ENCODE assay signal across 8 cellular contexts in the genomic region with DNA sequence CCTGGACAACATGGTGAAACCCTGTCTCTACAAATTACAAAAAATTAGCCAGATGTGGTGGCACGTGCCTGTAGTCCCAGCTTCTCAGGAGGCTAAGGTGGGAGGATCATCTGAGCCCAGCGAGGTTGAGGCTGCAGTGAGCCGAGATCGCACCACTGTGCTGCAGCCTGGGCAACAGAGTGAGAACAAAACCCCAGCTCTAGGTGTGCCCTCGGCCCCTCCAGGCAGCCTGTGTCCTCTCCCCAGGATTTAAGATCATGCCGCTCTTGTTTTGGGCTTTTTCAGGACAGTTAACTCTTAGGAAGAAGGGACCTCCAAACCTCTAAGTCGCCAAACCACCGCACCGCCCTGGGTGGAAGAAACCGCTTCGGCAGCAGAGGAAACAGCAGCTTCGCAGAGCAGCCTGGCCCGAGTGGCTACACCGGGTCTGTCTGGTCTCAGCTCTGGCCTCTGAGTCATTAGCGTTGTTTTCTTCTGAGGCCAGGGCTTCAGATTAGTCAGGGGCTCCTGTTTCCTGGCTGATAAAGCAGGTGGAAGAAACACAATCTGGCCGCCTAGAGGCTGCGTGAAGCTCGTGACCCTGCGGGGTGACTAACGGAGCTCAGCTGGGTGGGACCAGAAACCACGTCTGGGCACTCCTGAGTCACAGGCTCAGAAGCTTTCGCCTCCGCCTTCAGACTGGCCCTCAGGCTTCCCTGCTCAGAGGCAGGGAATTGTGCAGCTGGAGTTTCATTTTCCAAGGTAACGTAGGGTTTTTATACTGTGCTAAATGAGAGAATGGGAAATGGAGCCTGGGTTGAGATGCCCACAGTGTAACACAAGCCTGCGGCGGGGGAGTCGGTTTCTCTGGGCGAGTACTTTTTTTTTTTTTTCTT. TPM values are rescaled to one million over a fixed set of nuclear protein-coding genes. Genes with fewer than 3 reads are reported as not detected.
DNase-seq lines count a peak whose midpoint lies in the region; ATAC-seq and TF ChIP-seq lines count a peak whose summit lies in the region.

No MANE protein-coding gene starts in this region.

- in situ Hi-C loops in gastrocnemius medialis (cut with MboI; ENCODE audit: low sequenced_read_pairs in 4 of 4): no loop called here

- H3K9me3 Mint-ChIP-seq in CD4-positive, CD25-positive, alpha-beta regulatory T cell: no peaks in the 10 kb centered on the region
- no peaks in the 10 kb centered on the region for H3K9me3 Mint-ChIP-seq in activated naive CD4-positive, alpha-beta T cell treated with anti-CD3 and anti-CD28 coated beads, Interleukin-2, amount 50 U/mL, for 72 hours

- peak in 1 of 9 donors; percentile 5 for TF ChIP-seq CTCF in heart right ventricle (IDR thresholded peaks at IDR 0.05)
- peak in 1 of 5 experiments; percentile 41 for TF ChIP-seq CTCF in gastrocnemius medialis (IDR thresholded peaks at IDR 0.05 in 4 of 5, conservative IDR thresholded peaks at IDR 0.05 in 1 of 5)

- H3K9me3 ChIP-seq in CD4-positive, CD25-positive, alpha-beta regulatory T cell (ENCODE audit: control insufficient read depth in 2 of 2, low read length in 2 of 2): no peaks in the 10 kb centered on the region
- no peaks in the 10 kb centered on the region for H3K9me3 ChIP-seq in heart right ventricle
- no peaks in the 10 kb centered on the region for H3K9me3 ChIP-seq in gastrocnemius medialis

- peak; percentile 92 to 95 for ATAC-seq in CD4-positive, CD25-positive, alpha-beta regulatory T cell (ENCODE audit: low read depth in 2 of 2)
- ATAC-seq in GM19395 (IDR thresholded peaks at IDR 0.05; ENCODE audit: unreplicated experiment): peak; percentile 89
- peak; percentile 85 for ATAC-seq in HG03460 (IDR thresholded peaks at IDR 0.05; ENCODE audit: unreplicated experiment)
- peak; percentile 97 for ATAC-seq in SK-N-SH treated with all-trans-retinoic acid at 6 μM for 48 hours
- ATAC-seq in activated naive CD4-positive, alpha-beta T cell treated with anti-CD3 and anti-CD28 coated beads, Interleukin-2, amount 50 U/mL, for 72 hours: peak; percentile 97 to 99
- ATAC-seq in heart right ventricle: peak; percentile 85 to 95 (median 94)
- peak; percentile 91 to 94 for ATAC-seq in gastrocnemius medialis

- no peaks in the 10 kb centered on the region for H3K36me3 ChIP-seq in CD4-positive, CD25-positive, alpha-beta regulatory T cell (ENCODE audit: control insufficient read depth, insufficient read depth, low read length)
- H3K36me3 ChIP-seq in heart right ventricle: no peaks in the 10 kb centered on the region
- H3K36me3 ChIP-seq in gastrocnemius medialis: no peaks in the 10 kb centered on the region

- H3K4me3 ChIP-seq in CD4-positive, CD25-positive, alpha-beta regulatory T cell (ENCODE audit: low read depth, low read length): peak overlapping the region; percentile 62
- peak overlapping the region in 9 of 10 donors; percentile 6 to 48 (median 40) for H3K4me3 ChIP-seq in heart right ventricle
- H3K4me3 ChIP-seq in gastrocnemius medialis: peak overlapping the region; percentile 56 to 62 (median 58)

- DNase-seq in CD4-positive, CD25-positive, alpha-beta regulatory T cell: peak; percentile 9 to 87 (median 20)
- DNase-seq in activated naive CD4-positive, alpha-beta T cell treated with anti-CD3 and anti-CD28 coated beads, Interleukin-2, amount 50 U/mL, for 72 hours (ENCODE audit: low spot score in 2 of 2): peak; percentile 79 to 92
- peak; percentile 64 to 72 for DNase-seq in heart right ventricle
- DNase-seq in gastrocnemius medialis: peak; percentile 97 to 98
- no peak for DNase-seq in effector CD8-positive, alpha-beta T cell (lab: John Stamatoyannopoulos, UW)

- H3K27me3 Mint-ChIP-seq in CD4-positive, CD25-positive, alpha-beta regulatory T cell: peaks cover 18% of the 10 kb centered on the region

- intact Hi-C loops in heart right ventricle (cut with DNase I): loop anchor here in 4 of 10 donors (10.0 kb wide), 2 partner anchors 495 to 505 kb away; no protein-coding TSS in a partner anchor
- intact Hi-C loops in gastrocnemius medialis (cut with DNase I; ENCODE audit: low total_unique reads): loop anchor here (1.0 to 5.0 kb wide), 4 partner anchors 35 to 552 kb away; partner anchors contain the start of gene MORC3

- no peaks in the 10 kb centered on the region for H3K36me3 Mint-ChIP-seq in CD4-positive, CD25-positive, alpha-beta regulatory T cell
- peaks cover 0 to 10% of the 10 kb centered on the region in 2 donors for H3K36me3 Mint-ChIP-seq in activated naive CD4-positive, alpha-beta T cell treated with anti-CD3 and anti-CD28 coated beads, Interleukin-2, amount 50 U/mL, for 72 hours

- peak overlapping the region; percentile 25 to 86 (median 72) for H3K4me3 Mint-ChIP-seq in CD4-positive, CD25-positive, alpha-beta regulatory T cell

- peak; percentile 98 for TF ChIP-seq POLR2A in gastrocnemius medialis (IDR thresholded peaks at IDR 0.05)

- H3K4me1 ChIP-seq in CD4-positive, CD25-positive, alpha-beta regulatory T cell (ENCODE audit: control insufficient read depth, insufficient read depth, low read length, poor library complexity, severe bottlenecking): peaks cover 6% of the 10 kb centered on the region
- H3K4me1 ChIP-seq in heart right ventricle (peaks cover 0 to 32% (median 9%) of the 10 kb centered on the region in 9 donors), gastrocnemius medialis (peaks cover 28 to 29% of the 10 kb centered on the region in 2 donors)

- H3K4me1 Mint-ChIP-seq in CD4-positive, CD25-positive, alpha-beta regulatory T cell: peaks cover 0 to 12% (median 5%) of the 10 kb centered on the region in 4 donors

- WGBS in heart right ventricle, 2 donors: 36 to 44% methylated on average over 27 to 28 of the region's 28 CpGs

- peaks cover 2% of the 10 kb centered on the region for H3K27me3 ChIP-seq in CD4-positive, CD25-positive, alpha-beta regulatory T cell (ENCODE audit: control insufficient read depth, insufficient read depth, low read length)
- H3K27me3 ChIP-seq in heart right ventricle (peaks cover 0 to 28% (median 0%) of the 10 kb centered on the region in 7 donors), gastrocnemius medialis (no peaks in the 10 kb centered on the region)

- H3K27ac ChIP-seq in CD4-positive, CD25-positive, alpha-beta regulatory T cell (ENCODE audit: insufficient read depth, low read length, poor library complexity, severe bottlenecking): no peak overlapping the region
- H3K27ac ChIP-seq in heart right ventricle (peak overlapping the region; percentile 14 to 87 (median 76)), gastrocnemius medialis (peak overlapping the region; percentile 96 to 99 (median 97))

- peak overlapping the region; percentile 43 to 75 (median 51) for H3K27ac Mint-ChIP-seq in CD4-positive, CD25-positive, alpha-beta regulatory T cell
- H3K27ac Mint-ChIP-seq in activated naive CD4-positive, alpha-beta T cell treated with anti-CD3 and anti-CD28 coated beads, Interleukin-2, amount 50 U/mL, for 72 hours: peak overlapping the region; percentile 83 to 96

TF ChIP-seq in SK-N-SH treated with all-trans-retinoic acid at 6 μM for 48 hours, 23 proteins besides CTCF, POLR2A, EP300 and RAD21 (continues in another document):
- TF ChIP-seq TOX (CRISPR knock-in tag; IDR thresholded peaks at IDR 0.05; ENCODE audit: borderline replicate concordance) (no peak), SNAI2 (CRISPR knock-in tag; IDR thresholded peaks at IDR 0.05) (no peak), TCF4 (CRISPR knock-in tag; IDR thresholded peaks at IDR 0.05; ENCODE audit: borderline replicate concordance) (no peak), ZNF565 (CRISPR knock-in tag; conservative IDR thresholded peaks at IDR 0.05; ENCODE audit: low read depth) (no peak), ZNF70 (CRISPR knock-in tag; IDR thresholded peaks at IDR 0.05) (no peak), BACH2 (CRISPR knock-in tag; IDR thresholded peaks at IDR 0.05; ENCODE audit: borderline replicate concordance) (no peak), ISL1 (CRISPR knock-in tag; IDR thresholded peaks at IDR 0.05) (no peak), GLIS3 (CRISPR knock-in tag; IDR thresholded peaks at IDR 0.05) (no peak), RARB (CRISPR knock-in tag; IDR thresholded peaks at IDR 0.05) (no peak), CSDC2 (CRISPR knock-in tag; IDR thresholded peaks at IDR 0.05) (no peak), ESRRG (CRISPR knock-in tag; IDR thresholded peaks at IDR 0.05) (no peak), ARNTL (CRISPR knock-in tag; IDR thresholded peaks at IDR 0.05; ENCODE audit: borderline replicate concordance, low read depth) (no peak)

RNA-seq across cellular contexts. Expression of gene CHAF1B, which starts 44.7 kb away (rescaled TPM):
- 10.0 TPM for total RNA-seq in CD4-positive, CD25-positive, alpha-beta regulatory T cell
- 1 to 10 TPM; 1.4 to 4.9 (median 2.9) TPM for polyA plus RNA-seq in CD4-positive, CD25-positive, alpha-beta regulatory T cell
- 10 to 100 TPM; 27.5 to 33.1 TPM for total RNA-seq in activated naive CD4-positive, alpha-beta T cell treated with anti-CD3 and anti-CD28 coated beads, Interleukin-2, amount 50 U/mL, for 72 hours
- total RNA-seq in heart right ventricle (1 to 10 TPM in 2 of 10 donors, under 1 TPM in 8; 0.24 to 1.3 (median 0.48) TPM), gastrocnemius medialis (10 to 100 TPM in 2 of 4 donors, 1 to 10 TPM in 2; 2.5 to 20.2 (median 7.4) TPM)
- under 1 TPM; 0.46 to 0.51 TPM for polyA plus RNA-seq in heart right ventricle

RNA-seq across cellular contexts. Expression of gene CLDN14, which starts 50.0 kb away (rescaled TPM):
- not detected for total RNA-seq in CD4-positive, CD25-positive, alpha-beta regulatory T cell
- polyA plus RNA-seq in CD4-positive, CD25-positive, alpha-beta regulatory T cell: not detected
- not detected for total RNA-seq in activated naive CD4-positive, alpha-beta T cell treated with anti-CD3 and anti-CD28 coated beads, Interleukin-2, amount 50 U/mL, for 72 hours
- not detected for total RNA-seq in heart right ventricle
- under 1 TPM in 1 of 2 donors, not detected in 1; 0.06 TPM for polyA plus RNA-seq in heart right ventricle
- total RNA-seq in gastrocnemius medialis: under 1 TPM in 1 of 4 donors, not detected in 3; 0.20 TPM
